In the genomic region with DNA sequence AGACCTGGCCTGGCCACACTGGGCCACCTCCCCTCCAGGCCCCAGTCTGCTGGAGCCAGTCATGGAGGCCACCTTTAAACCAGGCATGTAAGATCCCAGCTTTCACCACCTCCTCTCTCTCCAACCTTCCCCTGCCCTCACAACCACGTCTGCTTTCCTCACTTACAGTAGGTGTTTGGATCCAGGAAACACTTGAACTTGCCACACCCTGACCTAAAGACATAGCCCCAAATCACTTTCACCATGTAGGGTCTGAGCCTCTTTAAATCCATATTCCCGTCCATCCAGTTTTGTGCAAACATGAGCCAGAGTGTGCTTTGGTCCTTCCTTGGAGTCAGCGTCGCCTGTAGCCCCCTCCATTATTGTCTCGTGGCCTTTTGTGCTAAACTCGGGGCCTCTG, we compare ENCODE assay signal across 1 cellular context.
TF ChIP-seq lines count a peak whose summit lies in the region.

No MANE protein-coding gene starts in this region.

TF ChIP-seq in GM23338, 12 proteins besides CTCF, POLR2A, EP300 and RAD21:
- no peak for TF ChIP-seq STAT1 (IDR thresholded peaks at IDR 0.05; ENCODE audit: unreplicated experiment)
- TF ChIP-seq ZNF331 (CRISPR knock-in tag; IDR thresholded peaks at IDR 0.05; ENCODE audit: low read depth): no peak
- TF ChIP-seq, protein P1, sequence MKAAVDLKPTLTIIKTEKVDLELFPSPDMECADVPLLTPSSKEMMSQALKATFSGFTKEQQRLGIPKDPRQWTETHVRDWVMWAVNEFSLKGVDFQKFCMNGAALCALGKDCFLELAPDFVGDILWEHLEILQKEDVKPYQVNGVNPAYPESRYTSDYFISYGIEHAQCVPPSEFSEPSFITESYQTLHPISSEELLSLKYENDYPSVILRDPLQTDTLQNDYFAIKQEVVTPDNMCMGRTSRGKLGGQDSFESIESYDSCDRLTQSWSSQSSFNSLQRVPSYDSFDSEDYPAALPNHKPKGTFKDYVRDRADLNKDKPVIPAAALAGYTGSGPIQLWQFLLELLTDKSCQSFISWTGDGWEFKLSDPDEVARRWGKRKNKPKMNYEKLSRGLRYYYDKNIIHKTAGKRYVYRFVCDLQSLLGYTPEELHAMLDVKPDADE (IDR thresholded peaks at IDR 0.05): no peak
- TF ChIP-seq, protein P2, sequence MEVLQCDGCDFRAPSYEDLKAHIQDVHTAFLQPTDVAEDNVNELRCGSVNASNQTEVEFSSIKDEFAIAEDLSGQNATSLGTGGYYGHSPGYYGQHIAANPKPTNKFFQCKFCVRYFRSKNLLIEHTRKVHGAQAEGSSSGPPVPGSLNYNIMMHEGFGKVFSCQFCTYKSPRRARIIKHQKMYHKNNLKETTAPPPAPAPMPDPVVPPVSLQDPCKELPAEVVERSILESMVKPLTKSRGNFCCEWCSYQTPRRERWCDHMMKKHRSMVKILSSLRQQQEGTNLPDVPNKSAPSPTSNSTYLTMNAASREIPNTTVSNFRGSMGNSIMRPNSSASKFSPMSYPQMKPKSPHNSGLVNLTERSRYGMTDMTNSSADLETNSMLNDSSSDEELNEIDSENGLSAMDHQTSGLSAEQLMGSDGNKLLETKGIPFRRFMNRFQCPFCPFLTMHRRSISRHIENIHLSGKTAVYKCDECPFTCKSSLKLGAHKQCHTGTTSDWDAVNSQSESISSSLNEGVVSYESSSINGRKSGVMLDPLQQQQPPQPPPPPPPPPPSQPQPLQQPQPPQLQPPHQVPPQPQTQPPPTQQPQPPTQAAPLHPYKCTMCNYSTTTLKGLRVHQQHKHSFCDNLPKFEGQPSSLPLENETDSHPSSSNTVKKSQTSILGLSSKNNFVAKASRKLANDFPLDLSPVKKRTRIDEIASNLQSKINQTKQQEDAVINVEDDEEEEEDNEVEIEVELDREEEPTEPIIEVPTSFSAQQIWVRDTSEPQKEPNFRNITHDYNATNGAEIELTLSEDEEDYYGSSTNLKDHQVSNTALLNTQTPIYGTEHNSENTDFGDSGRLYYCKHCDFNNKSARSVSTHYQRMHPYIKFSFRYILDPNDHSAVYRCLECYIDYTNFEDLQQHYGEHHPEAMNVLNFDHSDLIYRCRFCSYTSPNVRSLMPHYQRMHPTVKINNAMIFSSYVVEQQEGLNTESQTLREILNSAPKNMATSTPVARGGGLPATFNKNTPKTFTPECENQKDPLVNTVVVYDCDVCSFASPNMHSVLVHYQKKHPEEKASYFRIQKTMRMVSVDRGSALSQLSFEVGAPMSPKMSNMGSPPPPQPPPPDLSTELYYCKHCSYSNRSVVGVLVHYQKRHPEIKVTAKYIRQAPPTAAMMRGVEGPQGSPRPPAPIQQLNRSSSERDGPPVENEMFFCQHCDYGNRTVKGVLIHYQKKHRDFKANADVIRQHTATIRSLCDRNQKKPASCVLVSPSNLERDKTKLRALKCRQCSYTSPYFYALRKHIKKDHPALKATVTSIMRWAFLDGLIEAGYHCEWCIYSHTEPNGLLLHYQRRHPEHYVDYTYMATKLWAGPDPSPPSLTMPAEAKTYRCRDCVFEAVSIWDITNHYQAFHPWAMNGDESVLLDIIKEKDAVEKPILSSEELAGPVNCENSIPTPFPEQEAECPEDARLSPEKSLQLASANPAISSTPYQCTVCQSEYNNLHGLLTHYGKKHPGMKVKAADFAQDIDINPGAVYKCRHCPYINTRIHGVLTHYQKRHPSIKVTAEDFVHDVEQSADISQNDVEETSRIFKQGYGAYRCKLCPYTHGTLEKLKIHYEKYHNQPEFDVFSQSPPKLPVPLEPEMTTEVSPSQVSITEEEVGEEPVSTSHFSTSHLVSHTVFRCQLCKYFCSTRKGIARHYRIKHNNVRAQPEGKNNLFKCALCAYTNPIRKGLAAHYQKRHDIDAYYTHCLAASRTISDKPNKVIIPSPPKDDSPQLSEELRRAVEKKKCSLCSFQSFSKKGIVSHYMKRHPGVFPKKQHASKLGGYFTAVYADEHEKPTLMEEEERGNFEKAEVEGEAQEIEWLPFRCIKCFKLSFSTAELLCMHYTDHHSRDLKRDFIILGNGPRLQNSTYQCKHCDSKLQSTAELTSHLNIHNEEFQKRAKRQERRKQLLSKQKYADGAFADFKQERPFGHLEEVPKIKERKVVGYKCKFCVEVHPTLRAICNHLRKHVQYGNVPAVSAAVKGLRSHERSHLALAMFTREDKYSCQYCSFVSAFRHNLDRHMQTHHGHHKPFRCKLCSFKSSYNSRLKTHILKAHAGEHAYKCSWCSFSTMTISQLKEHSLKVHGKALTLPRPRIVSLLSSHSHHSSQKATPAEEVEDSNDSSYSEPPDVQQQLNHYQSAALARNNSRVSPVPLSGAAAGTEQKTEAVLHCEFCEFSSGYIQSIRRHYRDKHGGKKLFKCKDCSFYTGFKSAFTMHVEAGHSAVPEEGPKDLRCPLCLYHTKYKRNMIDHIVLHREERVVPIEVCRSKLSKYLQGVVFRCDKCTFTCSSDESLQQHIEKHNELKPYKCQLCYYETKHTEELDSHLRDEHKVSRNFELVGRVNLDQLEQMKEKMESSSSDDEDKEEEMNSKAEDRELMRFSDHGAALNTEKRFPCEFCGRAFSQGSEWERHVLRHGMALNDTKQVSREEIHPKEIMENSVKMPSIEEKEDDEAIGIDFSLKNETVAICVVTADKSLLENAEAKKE (CRISPR knock-in tag; IDR thresholded peaks at IDR 0.05): no peak
- TF ChIP-seq, protein P3, sequence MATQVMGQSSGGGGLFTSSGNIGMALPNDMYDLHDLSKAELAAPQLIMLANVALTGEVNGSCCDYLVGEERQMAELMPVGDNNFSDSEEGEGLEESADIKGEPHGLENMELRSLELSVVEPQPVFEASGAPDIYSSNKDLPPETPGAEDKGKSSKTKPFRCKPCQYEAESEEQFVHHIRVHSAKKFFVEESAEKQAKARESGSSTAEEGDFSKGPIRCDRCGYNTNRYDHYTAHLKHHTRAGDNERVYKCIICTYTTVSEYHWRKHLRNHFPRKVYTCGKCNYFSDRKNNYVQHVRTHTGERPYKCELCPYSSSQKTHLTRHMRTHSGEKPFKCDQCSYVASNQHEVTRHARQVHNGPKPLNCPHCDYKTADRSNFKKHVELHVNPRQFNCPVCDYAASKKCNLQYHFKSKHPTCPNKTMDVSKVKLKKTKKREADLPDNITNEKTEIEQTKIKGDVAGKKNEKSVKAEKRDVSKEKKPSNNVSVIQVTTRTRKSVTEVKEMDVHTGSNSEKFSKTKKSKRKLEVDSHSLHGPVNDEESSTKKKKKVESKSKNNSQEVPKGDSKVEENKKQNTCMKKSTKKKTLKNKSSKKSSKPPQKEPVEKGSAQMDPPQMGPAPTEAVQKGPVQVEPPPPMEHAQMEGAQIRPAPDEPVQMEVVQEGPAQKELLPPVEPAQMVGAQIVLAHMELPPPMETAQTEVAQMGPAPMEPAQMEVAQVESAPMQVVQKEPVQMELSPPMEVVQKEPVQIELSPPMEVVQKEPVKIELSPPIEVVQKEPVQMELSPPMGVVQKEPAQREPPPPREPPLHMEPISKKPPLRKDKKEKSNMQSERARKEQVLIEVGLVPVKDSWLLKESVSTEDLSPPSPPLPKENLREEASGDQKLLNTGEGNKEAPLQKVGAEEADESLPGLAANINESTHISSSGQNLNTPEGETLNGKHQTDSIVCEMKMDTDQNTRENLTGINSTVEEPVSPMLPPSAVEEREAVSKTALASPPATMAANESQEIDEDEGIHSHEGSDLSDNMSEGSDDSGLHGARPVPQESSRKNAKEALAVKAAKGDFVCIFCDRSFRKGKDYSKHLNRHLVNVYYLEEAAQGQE (IDR thresholded peaks at IDR 0.05; ENCODE audit: unreplicated experiment): no peak
- TF ChIP-seq POLR2AphosphoS5 (IDR thresholded peaks at IDR 0.05; ENCODE audit: low read depth): no peak
